In genomic region chr1:38917337-38917736, GRCh38 we compare ENCODE assay signal across 1 cellular context.
A peak's percentile ranks its signal among the peaks of the same experiment; 100 is the strongest.
TF ChIP-seq lines count a peak whose summit lies in the region.

No MANE protein-coding gene starts in this region.

TF ChIP-seq in K562, 482 proteins besides CTCF, POLR2A, EP300 and RAD21:
- TF ChIP-seq SP1 (CRISPR knock-in tag; IDR thresholded peaks at IDR 0.05) (no peak), CBFA2T3 (IDR thresholded peaks at IDR 0.05) (peak; percentile 33; the same call in 1 of the 2 replicates), TCF3 (CRISPR knock-in tag; IDR thresholded peaks at IDR 0.05) (0 out of 2 replicates have a peak, but pooled peaks have one; percentile 12), BCOR (IDR thresholded peaks at IDR 0.05) (no peak), SOX6 (IDR thresholded peaks at IDR 0.05) (peak; percentile 61), POLR3A (IDR thresholded peaks at IDR 0.05; ENCODE audit: borderline replicate concordance, extremely low read depth, insufficient read depth, insufficient read length) (no peak), ZEB2 (IDR thresholded peaks at IDR 0.05) (0 out of 2 replicates have a peak, but pooled peaks have one; percentile 42)
